1 cellular context compared by ENCODE assay signal in the genomic region with DNA sequence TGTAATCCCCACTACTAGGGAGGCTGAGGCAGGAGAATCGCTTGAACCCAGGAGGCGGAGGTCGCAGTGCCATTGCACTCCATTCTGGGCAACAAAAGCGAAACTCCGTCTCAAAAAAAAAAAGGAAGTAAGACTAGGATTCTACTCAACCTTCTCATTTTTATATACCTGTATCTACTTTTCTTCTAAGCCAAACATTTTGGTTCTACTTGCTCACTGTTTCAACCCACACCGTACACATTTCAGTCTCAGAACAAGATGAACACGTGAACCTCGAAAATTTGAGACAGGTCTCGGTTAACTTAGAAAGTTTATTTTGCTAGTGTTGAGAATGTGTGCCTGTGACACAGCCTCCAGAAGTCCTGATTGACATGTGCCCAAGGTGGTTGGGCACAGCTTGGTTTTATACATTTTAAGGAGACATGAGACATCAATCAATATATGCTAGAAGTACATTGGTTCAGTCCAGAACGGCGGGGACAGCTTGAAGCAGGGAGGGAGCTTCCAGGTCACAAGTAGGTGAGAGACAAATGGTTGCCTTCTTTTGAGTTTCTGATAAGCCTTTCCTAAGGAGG.
TF ChIP-seq lines count a peak whose summit lies in the region.

No MANE protein-coding gene starts in this region.

TF ChIP-seq in HepG2, 621 proteins besides CTCF, POLR2A, EP300 and RAD21:
- no peak for TF ChIP-seq KDM2A (CRISPR knock-in tag; IDR thresholded peaks at IDR 0.05; ENCODE audit: borderline replicate concordance, low read depth)
- TF ChIP-seq, protein P1, sequence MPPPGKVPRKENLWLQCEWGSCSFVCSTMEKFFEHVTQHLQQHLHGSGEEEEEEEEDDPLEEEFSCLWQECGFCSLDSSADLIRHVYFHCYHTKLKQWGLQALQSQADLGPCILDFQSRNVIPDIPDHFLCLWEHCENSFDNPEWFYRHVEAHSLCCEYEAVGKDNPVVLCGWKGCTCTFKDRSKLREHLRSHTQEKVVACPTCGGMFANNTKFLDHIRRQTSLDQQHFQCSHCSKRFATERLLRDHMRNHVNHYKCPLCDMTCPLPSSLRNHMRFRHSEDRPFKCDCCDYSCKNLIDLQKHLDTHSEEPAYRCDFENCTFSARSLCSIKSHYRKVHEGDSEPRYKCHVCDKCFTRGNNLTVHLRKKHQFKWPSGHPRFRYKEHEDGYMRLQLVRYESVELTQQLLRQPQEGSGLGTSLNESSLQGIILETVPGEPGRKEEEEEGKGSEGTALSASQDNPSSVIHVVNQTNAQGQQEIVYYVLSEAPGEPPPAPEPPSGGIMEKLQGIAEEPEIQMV (CRISPR knock-in tag; IDR thresholded peaks at IDR 0.05; ENCODE audit: low read depth): no peak
- TF ChIP-seq CREB1 (IDR thresholded peaks at IDR 0.05): no peak
- no peak for TF ChIP-seq CREB1 (CRISPR knock-in tag; IDR thresholded peaks at IDR 0.05)
- no peak for TF ChIP-seq ZNF138 (CRISPR knock-in tag; IDR thresholded peaks at IDR 0.05; ENCODE audit: low read depth)
- TF ChIP-seq ZNF572 (CRISPR knock-in tag; IDR thresholded peaks at IDR 0.05): no peak
